Comparison of ENCODE assay signal across 15 cellular contexts in genomic region chr6:113979930-113980329, GRCh38.
DNase-seq lines count a peak whose midpoint lies in the region; ATAC-seq lines count a peak whose summit lies in the region.
"Had no signal": no experiment of that assay in that cellular context is flagged by ENCODE, and none has a peak within 500 bp of the region (broad histone marks: within the 10 kb centered on the region; RNA-seq: fewer than 3 reads in every experiment).

No MANE protein-coding gene starts in this region.

- H3K4me1 ChIP-seq in BLaER1 treated with 17β-estradiol and CSF1 and Interleukin-3, amounts not matched to agents 10 nM and 100 nM, result peaks cover 7 to 27% (median 14%) of the 10 kb centered on the region in 10 experiments; a peak in 18 of 20 replicates
- H3K4me1 ChIP-seq: SJSA1, tibial artery had no signal

- H3K36me3 ChIP-seq in BLaER1 treated with 17β-estradiol and CSF1 and Interleukin-3, amounts not matched to agents 10 nM and 100 nM, result no peaks in the 10 kb centered on the region
- H3K36me3 ChIP-seq: SJSA1, tibial artery had no signal

- no peaks in the 10 kb centered on the region for H3K27me3 ChIP-seq in BLaER1 treated with 17β-estradiol and CSF1 and Interleukin-3, amounts not matched to agents 10 nM and 100 nM
- H3K27me3 ChIP-seq: SJSA1, tibial artery had no signal

- H3K27ac ChIP-seq in BLaER1 treated with 17β-estradiol and CSF1 and Interleukin-3, amounts not matched to agents 10 nM and 100 nM, result 0 out of 22 replicates have a peak overlapping the region, but pooled peaks of 1 of the 11 experiments have one; percentile 42
- H3K27ac ChIP-seq: SJSA1, tibial artery had no signal

- H3K4me3 ChIP-seq in BLaER1 treated with 17β-estradiol and CSF1 and Interleukin-3, amounts not matched to agents 10 nM and 100 nM, result no peak overlapping the region
- H3K4me3 ChIP-seq: SJSA1, tibial artery had no signal

- peak overlapping the region in 6 of 11 experiments; percentile 18 to 54 (median 42); a peak in 7 of 22 replicates for H3K4me2 ChIP-seq in BLaER1 treated with 17β-estradiol and CSF1 and Interleukin-3, amounts not matched to agents 10 nM and 100 nM

- no peak overlapping the region for H3K9ac ChIP-seq in BLaER1 treated with 17β-estradiol and CSF1 and Interleukin-3, amounts not matched to agents 10 nM and 100 nM

- ATAC-seq in GM21360 (IDR thresholded peaks at IDR 0.05; ENCODE audit: unreplicated experiment) (peak; percentile 59), HG03139 (IDR thresholded peaks at IDR 0.05; ENCODE audit: unreplicated experiment) (peak; percentile 66), GM19397 (IDR thresholded peaks at IDR 0.05; ENCODE audit: unreplicated experiment) (no peak), HG03097 (IDR thresholded peaks at IDR 0.05; ENCODE audit: low FRiP score, unreplicated experiment) (no peak)

- no peaks in the 10 kb centered on the region for H3K9me3 ChIP-seq in BLaER1 treated with 17β-estradiol and CSF1 and Interleukin-3, amounts not matched to agents 10 nM and 100 nM (replicated peaks in 1 of 11)
- H3K9me3 ChIP-seq: SJSA1, tibial artery had no signal

- no peaks in the 10 kb centered on the region for H4K20me1 ChIP-seq in BLaER1 treated with 17β-estradiol and CSF1 and Interleukin-3, amounts not matched to agents 10 nM and 100 nM

- DNase-seq in SIG-M5 treated with dmso at 0.1 percent for 504 hours (lab: John Stamatoyannopoulos, UW; ENCODE audit: unreplicated experiment) (peak; percentile 79), activated T-cell treated with anti-CD3 and anti-CD28 coated beads for 4 hours (no peak), NCI-H510A (lab: John Stamatoyannopoulos, UW) (no peak)
- DNase-seq: activated CD4-positive, alpha-beta T cell treated with anti-CD3 and anti-CD28 coated beads for 4 hours; activated effector memory CD4-positive, alpha-beta T cell treated with anti-CD3 and anti-CD28 coated beads, Interleukin-2, amount 50 U/mL, for 16 hours; hypothalamus; mesendoderm; NCI-H2227 treated with DMSO at 0.1 percent for 48 hours; tibial artery had no signal

Comparison
In these comparisons a context has a peak if more than half of its experiments do, and no peak if none do; other contexts are left out.
1. ATAC-seq: peak in GM21360 (single experiment) and HG03139 (single experiment); none in GM19397 (single experiment) and HG03097 (single experiment).